2 cellular contexts compared by ENCODE assay signal in genomic region chr2:150689600-150689999, GRCh38.
TF ChIP-seq lines count a peak whose summit lies in the region.

No MANE protein-coding gene starts in this region.

TF ChIP-seq in SK-N-SH, 30 proteins besides CTCF, POLR2A, EP300 and RAD21:
- TF ChIP-seq ELF1 (IDR thresholded peaks at IDR 0.05): no peak

TF ChIP-seq in SK-N-SH treated with all-trans-retinoic acid at 6 μM for 48 hours, 23 proteins besides CTCF, POLR2A, EP300 and RAD21:
- TF ChIP-seq TSHZ2 (CRISPR knock-in tag; IDR thresholded peaks at IDR 0.05) (no peak), TOX (CRISPR knock-in tag; IDR thresholded peaks at IDR 0.05; ENCODE audit: borderline replicate concordance) (no peak), CREB5 (CRISPR knock-in tag; IDR thresholded peaks at IDR 0.05; ENCODE audit: low read depth) (no peak), ESRRG (CRISPR knock-in tag; IDR thresholded peaks at IDR 0.05) (no peak), SNAI2 (CRISPR knock-in tag; IDR thresholded peaks at IDR 0.05) (no peak), ZC3H10 (CRISPR knock-in tag; IDR thresholded peaks at IDR 0.05) (no peak), ISL1 (CRISPR knock-in tag; IDR thresholded peaks at IDR 0.05) (no peak)
